ENCODE assay signal across 8 cellular contexts in the genomic region with DNA sequence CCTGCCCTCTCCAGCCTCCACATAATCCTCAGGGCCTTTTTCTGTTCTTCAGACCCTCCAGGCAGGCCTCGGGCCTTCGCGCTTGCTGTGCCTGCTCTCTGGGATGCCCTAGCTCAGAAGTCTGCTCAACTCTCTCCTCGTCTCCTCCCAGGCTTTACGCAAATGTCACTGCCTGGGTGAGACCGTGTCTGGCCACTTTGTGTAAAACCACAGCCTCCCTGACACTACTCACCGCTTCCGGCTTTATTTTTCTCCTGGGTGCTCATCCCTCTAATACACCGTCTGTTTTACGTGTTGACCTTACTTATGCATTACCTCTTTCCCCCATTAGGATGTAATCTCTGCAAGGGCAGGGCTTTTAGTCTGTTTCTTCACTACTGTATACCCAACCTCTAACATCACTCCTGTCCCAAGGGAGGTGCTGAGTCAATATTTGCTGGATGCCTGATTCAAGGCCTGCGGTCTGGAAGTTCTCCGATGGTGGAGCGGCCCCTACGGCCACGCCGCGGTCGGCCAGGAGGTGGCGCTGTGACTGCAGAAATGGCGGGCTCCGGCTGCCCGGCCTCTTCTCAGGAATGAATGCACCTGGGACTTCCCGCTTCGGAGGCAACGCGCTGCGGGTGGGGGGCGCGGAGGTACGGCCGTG. TPM values are rescaled to one million over a fixed set of nuclear protein-coding genes. Genes with fewer than 3 reads are reported as not detected.
A peak's percentile ranks its signal among the peaks of the same experiment; 100 is the strongest.
DNase-seq lines count a peak whose midpoint lies in the region; ATAC-seq and TF ChIP-seq lines count a peak whose summit lies in the region.

No MANE protein-coding gene starts in this region.

- H3K36me3 ChIP-seq in colonic mucosa: no peaks in the 10 kb centered on the region

- no peaks in the 10 kb centered on the region for H3K4me1 ChIP-seq in colonic mucosa

- intact Hi-C loops in colonic mucosa (cut with DNase I): loop anchor here (5.0 kb wide), 2 partner anchors 51 to 626 kb away; no protein-coding TSS in a partner anchor

- no peaks in the 10 kb centered on the region for H3K27me3 ChIP-seq in colonic mucosa

- peak; percentile 97 for TF ChIP-seq CTCF in colonic mucosa (IDR thresholded peaks at IDR 0.05)

- peak; percentile 54 for ATAC-seq in HG03060 (IDR thresholded peaks at IDR 0.05; ENCODE audit: low read depth, unreplicated experiment)
- ATAC-seq in left lobe of liver: peak; percentile 98
- no peak for ATAC-seq in GM19452 (IDR thresholded peaks at IDR 0.05; ENCODE audit: unreplicated experiment)

- H3K4me3 ChIP-seq in colonic mucosa: no peak overlapping the region

- H3K9ac ChIP-seq in colonic mucosa (ENCODE audit: low read depth in 2 of 2, low read length in 2 of 2): no peak overlapping the region

- H3K27ac ChIP-seq in colonic mucosa: no peak overlapping the region

- H3K9me3 ChIP-seq in colonic mucosa: no peaks in the 10 kb centered on the region

- DNase-seq in Daoy (ENCODE audit: low read depth): peak; percentile 95
- DNase-seq in NCI-H446 (lab: John Stamatoyannopoulos, UW): peak; percentile 21 to 74
- peak; percentile 87 for DNase-seq in activated CD4-positive, alpha-beta T cell treated with anti-CD3 and anti-CD28 coated beads for 48 hours
- DNase-seq in colonic mucosa: peak; percentile 86
- peak; percentile 84 for DNase-seq in left lobe of liver (ENCODE audit: low spot score)
- peak; percentile 73 for DNase-seq in stimulated activated CD4-positive, alpha-beta T cell treated with anti-CD3 and anti-CD28 coated beads, Interleukin-4, amount 100 ng/mL, for 24 hours

RNA-seq across cellular contexts. Expression of gene THY1, which starts 58.2 kb away (rescaled TPM):
- 146 and 189 TPM in 2 replicates for total RNA-seq in Daoy (2014; rRNA removed; shearing (Covaris generic))
- 1 to 10 TPM; 6.6 to 6.9 TPM for total RNA-seq in colonic mucosa
- total RNA-seq in left lobe of liver: 0.96 TPM

Comparison
In these comparisons a context has a peak if more than half of its experiments do, and no peak if none do; other contexts are left out.
1. RNA of gene THY1, which starts 58.2 kb away (total RNA-seq): 146 to 189 TPM in Daoy; 6.6 to 6.9 TPM in colonic mucosa and 0.96 TPM in left lobe of liver (single experiment); every median in the first group is over 10 times any median in the second.
2. Peak in every context shown above with its lines, with median percentiles within 50 percentile points of each other: DNase-seq.